Comparison of ENCODE assay signal across 8 cellular contexts in genomic region chr15:51736646-51737537, GRCh38. TPM values are rescaled to one million over a fixed set of nuclear protein-coding genes. Genes with fewer than 3 reads are reported as not detected.
DNase-seq lines count a peak whose midpoint lies in the region; ATAC-seq, FAIRE-seq and TF ChIP-seq lines count a peak whose summit lies in the region.

No MANE protein-coding gene starts in this region.

- no peaks in the 10 kb centered on the region for H3K36me3 ChIP-seq in NT2/D1 (ENCODE audit: insufficient read depth, insufficient read length, low read length)
- no peaks in the 10 kb centered on the region for H3K36me3 ChIP-seq in vagina

- H3K9me3 ChIP-seq in NT2/D1 (ENCODE audit: insufficient read depth, low read length): no peaks in the 10 kb centered on the region
- no peaks in the 10 kb centered on the region for H3K9me3 ChIP-seq in vagina

- H3K27me3 ChIP-seq in NT2/D1 (ENCODE audit: insufficient read depth, insufficient read length) (peaks cover 46% of the 10 kb centered on the region), vagina (no peaks in the 10 kb centered on the region)

- ATAC-seq in HG03064 (IDR thresholded peaks at IDR 0.05; ENCODE audit: low read depth, unreplicated experiment): peak; percentile 29

- FAIRE-seq in GM18507 (lab: Jason Lieb, UNC): peak; percentile 70

- intact Hi-C loops in vagina (cut with DNase I): no loop called here

- H3K4me3 ChIP-seq in NT2/D1 (ENCODE audit: insufficient read length, low read depth) (peak overlapping the region; percentile 51), foreskin fibroblast (ENCODE audit: low read depth in 1 of 2, low read length in 2 of 2) (peak overlapping the region; percentile 62 to 64), vagina (peak overlapping the region; percentile 71 to 95)

- peak overlapping the region; percentile 72 for H3K9ac ChIP-seq in NT2/D1 (ENCODE audit: insufficient read length, low read depth)

- in situ Hi-C loops in ACHN (cut with HindIII; ENCODE audit: low pct_ligation_motif_present, low pct_unique_long_range_greater_than_20kb, low sequenced_read_pairs): no loop called here

- H3K4me1 ChIP-seq in NT2/D1 (ENCODE audit: insufficient read depth, insufficient read length): no peaks in the 10 kb centered on the region
- H3K4me1 ChIP-seq in vagina: peaks cover 29% of the 10 kb centered on the region

- DNase-seq in ACHN (peak; percentile 31), GM18507 (ENCODE audit: extremely low spot score, insufficient read length, low read depth) (no peak), NT2/D1 (ENCODE audit: low read depth, low spot score) (no peak), foreskin fibroblast (peak in 1 of 2 donors; percentile 56), occipital lobe (lab: John Stamatoyannopoulos, UW) (peak; percentile 63), vagina (ENCODE audit: extremely low spot score in 2 of 2) (peak in 1 of 2 donors; percentile 72)
- DNase-seq in activated T-helper 9 cell treated with anti-CD3 and anti-CD28 coated beads, Interleukin-2, amount 50 U/mL, for 16 hours (ENCODE audit: low read depth): peak; percentile 43

- no peak for TF ChIP-seq POLR2A in vagina (IDR thresholded peaks at IDR 0.05)

- TF ChIP-seq CTCF in foreskin fibroblast (IDR thresholded peaks at IDR 0.05; ENCODE audit: low read depth, low read length) (no peak), vagina (IDR thresholded peaks at IDR 0.05) (no peak)

- H3K27ac ChIP-seq in vagina: peak overlapping the region; percentile 88

RNA-seq across cellular contexts. Expression of gene LYSMD2, which starts 0.6 kb away (rescaled TPM):
- 21.8 TPM for total RNA-seq in occipital lobe
- 16.9 TPM for total RNA-seq in vagina

RNA-seq across cellular contexts. Expression of gene TMOD2, which starts 14.5 kb away (rescaled TPM):
- 241 TPM for total RNA-seq in occipital lobe
- 18.4 TPM for total RNA-seq in vagina

RNA-seq across cellular contexts. Expression of gene SCG3, which starts 55.6 kb away (rescaled TPM):
- total RNA-seq in occipital lobe (30.6 TPM), vagina (1.5 TPM)

Comparison
In these comparisons a context has a peak if more than half of its experiments do, and no peak if none do; other contexts are left out.
1. DNase-seq: peak in ACHN (single experiment), activated T-helper 9 cell treated with anti-CD3 and anti-CD28 coated beads, Interleukin-2, amount 50 U/mL, for 16 hours (single experiment) and occipital lobe (single experiment); none in GM18507 (single experiment) and NT2/D1 (single experiment).
2. RNA of gene TMOD2, which starts 14.5 kb away (total RNA-seq): 241 TPM in occipital lobe (single experiment); 18.4 TPM in vagina (single experiment); every median in the first group is over 10 times any median in the second.
3. RNA of gene SCG3, which starts 55.6 kb away (total RNA-seq): 30.6 TPM in occipital lobe (single experiment); 1.5 TPM in vagina (single experiment); every median in the first group is over 10 times any median in the second.
4. Peak in every context shown above with its lines, with median percentiles within 50 percentile points of each other: H3K4me3 ChIP-seq.